16 cellular contexts compared by ENCODE assay signal in the genomic region with DNA sequence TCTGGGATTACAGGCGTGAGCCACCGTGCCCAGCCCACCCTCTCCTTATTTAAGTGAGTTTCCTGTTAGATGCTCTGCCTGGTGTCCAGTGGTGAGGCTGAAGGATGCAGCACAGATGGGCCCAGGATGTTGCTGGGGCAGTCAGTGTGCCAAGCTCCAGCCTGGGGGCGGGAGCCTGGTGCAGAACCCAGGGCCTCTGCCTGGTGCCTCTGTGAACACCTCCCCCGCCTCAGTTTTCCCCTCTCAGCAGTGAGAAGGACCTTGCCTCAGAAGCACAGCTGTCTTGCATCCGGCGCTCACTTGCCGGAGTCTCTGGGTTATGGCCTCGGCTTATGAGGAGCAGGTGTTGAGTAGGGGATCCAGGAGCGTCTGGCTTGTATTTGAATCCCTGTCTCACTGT.
A peak's percentile ranks its signal among the peaks of the same experiment; 100 is the strongest.
DNase-seq lines count a peak whose midpoint lies in the region; ATAC-seq, FAIRE-seq and TF ChIP-seq lines count a peak whose summit lies in the region.
"Had no signal": no experiment of that assay in that cellular context is flagged by ENCODE, and none has a peak within 500 bp of the region (broad histone marks: within the 10 kb centered on the region; RNA-seq: fewer than 3 reads in every experiment).

No MANE protein-coding gene starts in this region.

- no peaks in the 10 kb centered on the region; the same call in 1 of the 2 replicates for H3K79me1 ChIP-seq in H1 (ENCODE audit: low read depth, low read length)

- intact Hi-C loops in activated CD4-positive, alpha-beta memory T cell treated with anti-CD3 and anti-CD28 coated beads for 36 hours (cut with micrococcal nuclease) = loop anchor here (1.0 to 5.0 kb wide), 4 partner anchors 8 to 511 kb away; a partner anchor contains a TSS
- intact Hi-C loops in stomach (cut with DNase I; ENCODE audit: low total_unique reads) = no loop called here

- no peak overlapping the region for H2BK12ac ChIP-seq in H1 (ENCODE audit: low read depth, low read length)

- no peak for ATAC-seq in GM19467 (IDR thresholded peaks at IDR 0.05; ENCODE audit: unreplicated experiment)
- ATAC-seq: foreskin keratinocyte had no signal

- peak; percentile 17 to 30 for DNase-seq in activated CD4-positive, alpha-beta T cell treated with anti-CD3 and anti-CD28 coated beads for 4 hours
- no peak for DNase-seq in activated CD4-positive, alpha-beta T cell treated with anti-CD3 and anti-CD28 coated beads, Interleukin-2, amount 50 U/mL, for 4 hours
- peak; percentile 71 for DNase-seq in activated CD4-positive, alpha-beta memory T cell treated with anti-CD3 and anti-CD28 coated beads for 36 hours
- DNase-seq in H1 (ENCODE audit: low read depth in 1 of 2, low spot score in 2 of 2) (no peak), stomach (no peak), germinal center (ENCODE audit: low spot score) (no peak), D341Med (ENCODE audit: low spot score) (no peak)
- DNase-seq: DMS79, foreskin keratinocyte, GOT3, NCI-H1048, NCI-H446 treated with DMSO at 0.1 percent for 48 hours had no signal

- WGBS in H1 (ENCODE audit: extremely low coverage in 1 of 2, insufficient coverage in 1 of 2, insufficient read length in 1 of 2, insufficient replicate concordance in 2 of 2, low coverage in 1 of 2, low lambda C conversion rate in 2 of 2, missing lambda C conversion rate in 1 of 2), 2 experiments = 94% methylated on average over 9 of the region's 9 CpGs; no CpG with 5 or more reads in 1 of the 2 experiments
- 78 to 97% (median 85%) methylated on average over 6 to 9 of the region's 9 CpGs for WGBS in stomach, 5 donors

- peaks cover 70% of the 10 kb centered on the region for H3K4me1 Mint-ChIP-seq in activated CD4-positive, alpha-beta memory T cell treated with anti-CD3 and anti-CD28 coated beads for 36 hours (ENCODE audit: low read depth)

- no peak for TF ChIP-seq RAD21 in H1 (IDR thresholded peaks at IDR 0.05 in 1 of 2, conservative IDR thresholded peaks at IDR 0.05 in 1 of 2; ENCODE audit: low read depth in 2 of 2, low read length in 2 of 2)

- H4K91ac ChIP-seq in H1 (replicated peaks; ENCODE audit: insufficient read length, low read length) = no peak overlapping the region

- TF ChIP-seq POLR2A in H1 (IDR thresholded peaks at IDR 0.05; ENCODE audit: control extremely low read depth in 1 of 2, low read depth in 2 of 2, low read length in 2 of 2) = no peak
- no peak for TF ChIP-seq POLR2A in stomach (IDR thresholded peaks at IDR 0.05)

- peak overlapping the region; percentile 81 for H3K4me3 Mint-ChIP-seq in activated CD4-positive, alpha-beta memory T cell treated with anti-CD3 and anti-CD28 coated beads for 36 hours

- H2AK5ac ChIP-seq in H1 (ENCODE audit: low read depth, low read length) = no peak overlapping the region

- no peak overlapping the region for H3K4me3 ChIP-seq in H1 (ENCODE audit: extremely low read depth in 1 of 4, insufficient read depth in 2 of 4, low read depth in 3 of 4, low read length in 4 of 4)
- H3K4me3 ChIP-seq in stomach = no peak overlapping the region
- H3K4me3 ChIP-seq: GM12878, vagina had no signal

- no peak overlapping the region for H3K23ac ChIP-seq in H1 (ENCODE audit: insufficient read length)

- H4K20me1 ChIP-seq in H1 (replicated peaks in 1 of 2; ENCODE audit: control insufficient read depth in 1 of 2, insufficient read depth in 2 of 2, low read length in 2 of 2) = peaks cover 0 to 2% of the 10 kb centered on the region in 2 experiments

- no peaks in the 10 kb centered on the region for H3K79me2 ChIP-seq in H1 (ENCODE audit: control insufficient read depth in 1 of 2, insufficient read depth in 2 of 2, low read length in 2 of 2)

- POLR2A ChIA-PET in activated CD4-positive, alpha-beta memory T cell treated with anti-CD3 and anti-CD28 coated beads for 36 hours (lab: Charles Lee) = interaction anchor here (0.7 to 2.1 kb wide), 7 partner anchors 9 to 17 kb away, joined by 3 to 9 read pairs (median 6); no protein-coding TSS in a partner anchor
- POLR2A ChIA-PET in H1 (lab: Charles Lee; ENCODE audit: partially characterized antibody) = no interaction called here

- no peak overlapping the region for H4K5ac ChIP-seq in H1 (ENCODE audit: insufficient read length, low read depth, low read length)

- H4K8ac ChIP-seq in H1 (ENCODE audit: extremely low read depth, insufficient read depth, low read length) = no peak overlapping the region

- H3K27ac ChIP-seq in H1 (ENCODE audit: low read depth, low read length) (no peak overlapping the region), stomach (peak overlapping the region in 3 of 5 donors; percentile 36 to 57 (median 56))
- H3K27ac ChIP-seq: foreskin keratinocyte, vagina had no signal

- TF ChIP-seq EP300 in H1 (IDR thresholded peaks at IDR 0.05; ENCODE audit: borderline replicate concordance in 1 of 2, low read depth in 2 of 2, low read length in 2 of 2) (no peak), stomach (IDR thresholded peaks at IDR 0.05) (no peak)

- H3K4ac ChIP-seq in H1 (replicated peaks; ENCODE audit: insufficient read length, low read depth, low read length) = no peak overlapping the region

- no peaks in the 10 kb centered on the region; a peak in 2 of 7 replicates for H3K4me1 ChIP-seq in H1 (replicated peaks in 1 of 4; ENCODE audit: control insufficient read depth in 3 of 4, insufficient read depth in 4 of 4, low read length in 3 of 4)
- H3K4me1 ChIP-seq in stomach = peaks cover 0 to 28% (median 8%) of the 10 kb centered on the region in 4 donors
- H3K4me1 ChIP-seq: foreskin keratinocyte had no signal

- H3K9ac ChIP-seq in H1 (replicated peaks in 1 of 4; ENCODE audit: extremely low read depth in 1 of 4, low read depth in 3 of 4, low read length in 3 of 4) = no peak overlapping the region

- no peak overlapping the region for H3K56ac ChIP-seq in H1 (replicated peaks; ENCODE audit: insufficient read length, low read depth, low read length)

- no peak overlapping the region for H2BK120ac ChIP-seq in H1 (replicated peaks; ENCODE audit: low read depth, low read length)

- H2BK20ac ChIP-seq in H1 (ENCODE audit: low read length) = no peak overlapping the region

- H3K36me3 Mint-ChIP-seq in activated CD4-positive, alpha-beta memory T cell treated with anti-CD3 and anti-CD28 coated beads for 36 hours = no peaks in the 10 kb centered on the region

- no peaks in the 10 kb centered on the region for H3K27me3 Mint-ChIP-seq in activated CD4-positive, alpha-beta memory T cell treated with anti-CD3 and anti-CD28 coated beads for 36 hours

- H3K23me2 ChIP-seq in H1 (ENCODE audit: low read depth, low read length) = no peaks in the 10 kb centered on the region

- H3K36me3 ChIP-seq in H1 (ENCODE audit: control insufficient read depth in 2 of 4, insufficient read depth in 4 of 4, low read length in 3 of 4) (no peaks in the 10 kb centered on the region; a peak in 1 of 8 replicates), stomach (peaks cover 0 to 10% (median 4%) of the 10 kb centered on the region in 4 donors)
- H3K36me3 ChIP-seq: vagina had no signal

- no peak for FAIRE-seq in H1 (lab: Jason Lieb, UNC)
- FAIRE-seq: GM12878, keratinocyte had no signal

- H3K9me3 ChIP-seq in H1 (ENCODE audit: insufficient read depth in 2 of 2, low read depth in 1 of 2, low read length in 1 of 2) = no peaks in the 10 kb centered on the region
- no peaks in the 10 kb centered on the region for H3K9me3 ChIP-seq in stomach
- H3K9me3 ChIP-seq: vagina had no signal

- H3K27me3 ChIP-seq in H1 (replicated peaks in 1 of 4; ENCODE audit: control insufficient read depth in 3 of 4, extremely low read depth in 1 of 4, insufficient read depth in 3 of 4, low read length in 3 of 4) (no peaks in the 10 kb centered on the region), stomach (no peaks in the 10 kb centered on the region)
- H3K27me3 ChIP-seq: foreskin keratinocyte, vagina had no signal

- TF ChIP-seq CTCF in H1 (IDR thresholded peaks at IDR 0.05; ENCODE audit: control extremely low read depth in 1 of 3, insufficient read depth in 1 of 3, low read depth in 1 of 3, low read length in 3 of 3) = no peak
- no peak for TF ChIP-seq CTCF in stomach (IDR thresholded peaks at IDR 0.05)

- H2AFZ ChIP-seq in H1 (ENCODE audit: low read length) = no peak overlapping the region

- no peak overlapping the region for H3K18ac ChIP-seq in H1 (ENCODE audit: extremely low read depth, low read length)

- H3K27ac Mint-ChIP-seq in activated CD4-positive, alpha-beta memory T cell treated with anti-CD3 and anti-CD28 coated beads for 36 hours = peak overlapping the region; percentile 87

- no peak overlapping the region for H2BK5ac ChIP-seq in H1 (ENCODE audit: low read depth, low read length)

- H3K4me2 ChIP-seq in H1 (ENCODE audit: insufficient read depth in 1 of 2, low read depth in 2 of 2, low read length in 2 of 2) = no peak overlapping the region

- 0 out of 2 replicates have a peak overlapping the region, but pooled peaks have one; percentile 61 for H2BK15ac ChIP-seq in H1 (ENCODE audit: low read length)

- no peaks in the 10 kb centered on the region for H3K9me3 Mint-ChIP-seq in activated CD4-positive, alpha-beta memory T cell treated with anti-CD3 and anti-CD28 coated beads for 36 hours

- CTCF ChIA-PET in activated CD4-positive, alpha-beta memory T cell treated with anti-CD3 and anti-CD28 coated beads for 36 hours (lab: Charles Lee) = interaction anchor here (0.7 to 3.9 kb wide), 11 partner anchors 9 to 130 kb away, joined by 3 to 48 read pairs (median 6); no protein-coding TSS in a partner anchor
- CTCF ChIA-PET in H1 (lab: Charles Lee; ENCODE audit: partially characterized antibody) = interaction anchor here (0.6 to 3.9 kb wide), 11 partner anchors 9 to 94 kb away, joined by 3 to 24 read pairs (median 4); no protein-coding TSS in a partner anchor

- H3K14ac ChIP-seq in H1 (ENCODE audit: insufficient read length) = no peak overlapping the region

TF ChIP-seq in H1, 55 proteins besides CTCF, POLR2A, EP300 and RAD21 (continues in another document):
- TF ChIP-seq PHF8 (conservative IDR thresholded peaks at IDR 0.05; ENCODE audit: low read depth, low read length) = no peak
- TF ChIP-seq TAF1 (IDR thresholded peaks at IDR 0.05; ENCODE audit: low read depth, low read length) = no peak
- no peak for TF ChIP-seq BACH1 (IDR thresholded peaks at IDR 0.05; ENCODE audit: low read length)
- TF ChIP-seq BCL11A (IDR thresholded peaks at IDR 0.05; ENCODE audit: low read depth in 2 of 2, low read length in 2 of 2) = no peak
- no peak for TF ChIP-seq SUZ12 (IDR thresholded peaks at IDR 0.05; ENCODE audit: low read length)
- TF ChIP-seq TEAD4 (IDR thresholded peaks at IDR 0.05; ENCODE audit: low read depth, low read length) = no peak
- TF ChIP-seq CHD2 (IDR thresholded peaks at IDR 0.05; ENCODE audit: low read length) = no peak
- no peak for TF ChIP-seq ASH2L (IDR thresholded peaks at IDR 0.05; ENCODE audit: low read length)
- TF ChIP-seq RBBP5 (IDR thresholded peaks at IDR 0.05; ENCODE audit: borderline replicate concordance, low read depth, low read length) = no peak
- no peak for TF ChIP-seq BRCA1 (IDR thresholded peaks at IDR 0.05; ENCODE audit: low read depth, low read length)

Comparison
In these comparisons a context has a peak if more than half of its experiments do, and no peak if none do; other contexts are left out.
1. DNase-seq: peak in activated CD4-positive, alpha-beta T cell treated with anti-CD3 and anti-CD28 coated beads for 4 hours (2 of 2) and activated CD4-positive, alpha-beta memory T cell treated with anti-CD3 and anti-CD28 coated beads for 36 hours (single experiment); none in activated CD4-positive, alpha-beta T cell treated with anti-CD3 and anti-CD28 coated beads, Interleukin-2, amount 50 U/mL, for 4 hours (0 of 2), H1 (0 of 2), stomach (single experiment), germinal center (single experiment) and D341Med (single experiment).